22 cellular contexts compared by ENCODE assay signal in the genomic region with DNA sequence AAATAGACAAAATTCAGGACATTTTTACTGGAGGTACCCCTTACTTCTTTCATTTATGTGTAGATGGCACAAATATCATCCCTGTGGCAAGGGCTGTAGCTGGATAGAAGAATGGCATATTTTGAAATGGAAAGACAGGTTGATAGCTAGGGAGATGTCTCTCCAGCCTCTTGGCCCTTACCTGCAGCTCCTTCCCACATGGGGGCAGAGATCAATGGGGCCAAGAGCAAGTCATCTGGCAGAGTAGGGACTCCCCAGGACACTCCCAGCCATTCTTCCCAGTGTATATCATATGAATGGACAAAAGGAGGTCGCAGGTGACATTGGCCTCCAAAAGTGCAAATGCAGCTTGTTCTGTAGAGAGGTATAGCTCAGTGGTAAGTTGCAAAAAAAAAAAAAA.
"Had no signal": no experiment of that assay in that cellular context is flagged by ENCODE, and none has a peak within 500 bp of the region (broad histone marks: within the 10 kb centered on the region; RNA-seq: fewer than 3 reads in every experiment).

No MANE protein-coding gene starts in this region.

- H3K9me3 Mint-ChIP-seq: activated naive CD8-positive, alpha-beta T cell treated with anti-CD3 and anti-CD28 coated beads, Interleukin-2, amount 50 U/mL, for 24 hours; activated T-helper 1 cell treated with anti-CD3 and anti-CD28 coated beads, Interleukin-12 subunit alpha, Interleukin-12 subunit beta, Interleukin-2, Interleukin-4 antibody, amounts not matched to agents 30 ng/mL and 10 ng/mL and 1 ng/mL, durations not matched to agents 14 hours and 24 hours and 36 hours; brain; natural killer cell treated with Interleukin-12 subunit alpha and Interleukin-12 subunit beta and Interleukin-15 and Interleukin-18, amount 100 ng/mL, for 72 hours; type B pancreatic cell had no signal

- H3K27ac Mint-ChIP-seq: activated CD8-positive, alpha-beta T cell treated with anti-CD3 and anti-CD28 coated beads, Interleukin-2, amount 10 ng/mL, durations not matched to agents 7 days and 5 days; activated naive CD8-positive, alpha-beta T cell treated with anti-CD3 and anti-CD28 coated beads, Interleukin-2, amount 50 U/mL, for 24 hours; activated T-helper 1 cell treated with anti-CD3 and anti-CD28 coated beads, Interleukin-12 subunit alpha, Interleukin-12 subunit beta, Interleukin-2, Interleukin-4 antibody, amounts not matched to agents 30 ng/mL and 10 ng/mL and 1 ng/mL, durations not matched to agents 14 hours and 24 hours and 36 hours; brain; natural killer cell treated with Interleukin-12 subunit alpha and Interleukin-12 subunit beta and Interleukin-15 and Interleukin-18, amount 100 ng/mL, for 72 hours; type B pancreatic cell had no signal

- ATAC-seq: activated CD8-positive, alpha-beta T cell treated with anti-CD3 and anti-CD28 coated beads, Interleukin-2, amount 10 ng/mL, durations not matched to agents 7 days and 5 days; activated naive CD8-positive, alpha-beta T cell treated with anti-CD3 and anti-CD28 coated beads, Interleukin-2, amount 50 U/mL, for 24 hours; gastrocnemius medialis; left ventricle myocardium superior; natural killer cell treated with Interleukin-12 subunit alpha and Interleukin-12 subunit beta and Interleukin-15 and Interleukin-18, amount 100 ng/mL, for 72 hours; sciatic nerve had no signal

- H3K9me3 ChIP-seq: esophagus squamous epithelium, gastrocnemius medialis, pancreas, testis had no signal

- H3K36me3 Mint-ChIP-seq: brain; natural killer cell treated with Interleukin-12 subunit alpha and Interleukin-12 subunit beta and Interleukin-15 and Interleukin-18, amount 100 ng/mL, for 72 hours; type B pancreatic cell had no signal

- H3K4me3 Mint-ChIP-seq: activated CD8-positive, alpha-beta T cell treated with anti-CD3 and anti-CD28 coated beads, Interleukin-2, amount 10 ng/mL, durations not matched to agents 7 days and 5 days; activated naive CD8-positive, alpha-beta T cell treated with anti-CD3 and anti-CD28 coated beads, Interleukin-2, amount 50 U/mL, for 24 hours; activated T-helper 1 cell treated with anti-CD3 and anti-CD28 coated beads, Interleukin-12 subunit alpha, Interleukin-12 subunit beta, Interleukin-2, Interleukin-4 antibody, amounts not matched to agents 30 ng/mL and 10 ng/mL and 1 ng/mL, durations not matched to agents 14 hours and 24 hours and 36 hours; brain; natural killer cell treated with Interleukin-12 subunit alpha and Interleukin-12 subunit beta and Interleukin-15 and Interleukin-18, amount 100 ng/mL, for 72 hours; type B pancreatic cell had no signal

- H3K4me3 ChIP-seq: esophagus squamous epithelium, gastrocnemius medialis, pancreas, testis had no signal

- DNase-seq: activated CD4-positive, alpha-beta T cell treated with anti-CD3 and anti-CD28 coated beads for 1 hour; activated CD4-positive, alpha-beta T cell treated with anti-CD3 and anti-CD28 coated beads, Interleukin-2, amount 50 U/mL, for 1 hour; activated CD8-positive, alpha-beta T cell treated with anti-CD3 and anti-CD28 coated beads, Interleukin-2, amount 10 ng/mL, durations not matched to agents 7 days and 5 days; activated gamma-delta T cell; activated naive CD4-positive, alpha-beta T cell treated with anti-CD3 and anti-CD28 coated beads, Interleukin-2, amount 50 U/mL, for 16 hours; activated naive CD8-positive, alpha-beta T cell treated with anti-CD3 and anti-CD28 coated beads, Interleukin-2, amount 50 U/mL, for 24 hours; effector CD8-positive, alpha-beta T cell; esophagus squamous epithelium; gastrocnemius medialis; hypothalamus; left ventricle myocardium superior; stimulated activated CD4-positive, alpha-beta T cell treated with anti-CD3 and anti-CD28 coated beads, Interleukin-2, amount 100 ng/mL, for 48 hours; stimulated activated CD8-positive, alpha-beta memory T cell treated with anti-CD3 and anti-CD28 coated beads, Interleukin-4, amount 100 ng/mL, for 48 hours; stimulated activated naive CD4-positive, alpha-beta T cell; T-helper 1 cell; testis had no signal

- H3K36me3 ChIP-seq: esophagus squamous epithelium, gastrocnemius medialis, pancreas had no signal

- H3K27me3 ChIP-seq: gastrocnemius medialis, pancreas, testis had no signal

- H3K4me1 ChIP-seq: esophagus squamous epithelium, gastrocnemius medialis, testis had no signal

- H3K27ac ChIP-seq: esophagus squamous epithelium, gastrocnemius medialis, pancreas, testis had no signal
